23 cellular contexts compared by ENCODE assay signal in genomic region chr1:187634940-187635339, GRCh38.
"Had no signal": no experiment of that assay in that cellular context is flagged by ENCODE, and none has a peak within 500 bp of the region (broad histone marks: within the 10 kb centered on the region; RNA-seq: fewer than 3 reads in every experiment).

No MANE protein-coding gene starts in this region.

- DNase-seq: activated CD4-positive, alpha-beta T cell treated with anti-CD3 and anti-CD28 coated beads, Interleukin-2, amount 10 ng/mL, durations not matched to agents 24 days and 14 days; activated CD8-positive, alpha-beta memory T cell treated with anti-CD3 and anti-CD28 coated beads for 24 hours; activated naive CD4-positive, alpha-beta T cell treated with anti-CD3 and anti-CD28 coated beads for 36 hours; adrenal gland; caudate nucleus; colonic mucosa; esophagus squamous epithelium; foreskin fibroblast; glutamatergic neuron; immature natural killer cell; left cardiac atrium; naive B cell; right lobe of liver; spleen; stimulated activated CD4-positive, alpha-beta T cell treated with anti-CD3 and anti-CD28 coated beads, Interleukin-1b, Interleukin-23, amount 100 ng/mL, for 48 hours; stimulated activated naive B cell treated with anti-CD40 and anti-IgM and Interleukin-4, amounts not matched to agents 10 μg/mL and 1 μg/mL and 100 μg/mL, for 72 hours; substantia nigra; WERI-Rb-1 had no signal

- H3K36me3 Mint-ChIP-seq: naive B cell; stimulated activated naive B cell treated with anti-CD40 and anti-IgM and Interleukin-4, amounts not matched to agents 10 μg/mL and 1 μg/mL and 100 μg/mL, for 72 hours; type B pancreatic cell had no signal

- H3K9me3 ChIP-seq: adrenal gland, colonic mucosa, prostate gland, right lobe of liver had no signal

- H3K36me3 ChIP-seq: adrenal gland, colonic mucosa, esophagus squamous epithelium, prostate gland, right lobe of liver, spleen, WERI-Rb-1 had no signal

- H3K27ac ChIP-seq: adrenal gland, colonic mucosa, esophagus squamous epithelium, prostate gland, right lobe of liver, spleen, WERI-Rb-1 had no signal

- H3K4me3 Mint-ChIP-seq: activated CD4-positive, alpha-beta T cell treated with anti-CD3 and anti-CD28 coated beads, Interleukin-2, amount 10 ng/mL, durations not matched to agents 24 days and 14 days; activated naive CD4-positive, alpha-beta T cell treated with anti-CD3 and anti-CD28 coated beads for 36 hours; activated T-helper 17 cell treated with anti-CD3 and anti-CD28 coated beads, Interleukin-2, amount 50 U/mL, for 72 hours; immature natural killer cell; naive B cell; stimulated activated naive B cell treated with anti-CD40 and anti-IgM and Interleukin-4, amounts not matched to agents 10 μg/mL and 1 μg/mL and 100 μg/mL, for 72 hours; T-helper 2 cell treated with Interferon-gamma antibody and Interleukin-4, amounts not matched to agents 5 μg/mL and 100 μg/mL, for 36 hours; type B pancreatic cell had no signal

- H3K27me3 Mint-ChIP-seq: activated CD4-positive, alpha-beta T cell treated with anti-CD3 and anti-CD28 coated beads, Interleukin-2, amount 10 ng/mL, durations not matched to agents 24 days and 14 days; activated T-helper 17 cell treated with anti-CD3 and anti-CD28 coated beads, Interleukin-2, amount 50 U/mL, for 72 hours; naive B cell; stimulated activated naive B cell treated with anti-CD40 and anti-IgM and Interleukin-4, amounts not matched to agents 10 μg/mL and 1 μg/mL and 100 μg/mL, for 72 hours; type B pancreatic cell had no signal

- ATAC-seq: activated T-helper 17 cell treated with anti-CD3 and anti-CD28 coated beads, Interleukin-2, amount 50 U/mL, for 72 hours; left cardiac atrium; right lobe of liver; stimulated activated naive B cell treated with anti-CD40 and anti-IgM and Interleukin-4, amounts not matched to agents 10 μg/mL and 1 μg/mL and 100 μg/mL, for 72 hours had no signal

- H3K27ac Mint-ChIP-seq: activated CD4-positive, alpha-beta T cell treated with anti-CD3 and anti-CD28 coated beads, Interleukin-2, amount 10 ng/mL, durations not matched to agents 24 days and 14 days; activated naive CD4-positive, alpha-beta T cell treated with anti-CD3 and anti-CD28 coated beads for 36 hours; activated T-helper 17 cell treated with anti-CD3 and anti-CD28 coated beads, Interleukin-2, amount 50 U/mL, for 72 hours; immature natural killer cell; naive B cell; stimulated activated naive B cell treated with anti-CD40 and anti-IgM and Interleukin-4, amounts not matched to agents 10 μg/mL and 1 μg/mL and 100 μg/mL, for 72 hours; T-helper 2 cell treated with Interferon-gamma antibody and Interleukin-4, amounts not matched to agents 5 μg/mL and 100 μg/mL, for 36 hours; type B pancreatic cell had no signal

- H3K27me3 ChIP-seq: adrenal gland, colonic mucosa, esophagus squamous epithelium, right lobe of liver, spleen had no signal

- H3K4me3 ChIP-seq: adrenal gland, colonic mucosa, esophagus squamous epithelium, lung, prostate gland, right lobe of liver, spleen had no signal

- H3K4me1 Mint-ChIP-seq: activated CD4-positive, alpha-beta T cell treated with anti-CD3 and anti-CD28 coated beads, Interleukin-2, amount 10 ng/mL, durations not matched to agents 24 days and 14 days; activated T-helper 17 cell treated with anti-CD3 and anti-CD28 coated beads, Interleukin-2, amount 50 U/mL, for 72 hours; immature natural killer cell; naive B cell; stimulated activated naive B cell treated with anti-CD40 and anti-IgM and Interleukin-4, amounts not matched to agents 10 μg/mL and 1 μg/mL and 100 μg/mL, for 72 hours had no signal

- H3K4me1 ChIP-seq: adrenal gland, colonic mucosa, esophagus squamous epithelium, prostate gland, right lobe of liver, spleen had no signal
